8 cellular contexts compared by ENCODE assay signal in genomic region chr21:37862536-37862935, GRCh38. TPM values are rescaled to one million over a fixed set of nuclear protein-coding genes. Genes with fewer than 3 reads are reported as not detected.
DNase-seq lines count a peak whose midpoint lies in the region; ATAC-seq, FAIRE-seq and TF ChIP-seq lines count a peak whose summit lies in the region.

No MANE protein-coding gene starts in this region.

- H2BK15ac ChIP-seq in IMR-90 (ENCODE audit: low read depth, low read length) = peak overlapping the region; percentile 72; the same call in 2 of the 3 replicates

- H3K4ac ChIP-seq in IMR-90 (ENCODE audit: low read depth, low read length) = peak overlapping the region; percentile 61

- no peak overlapping the region for H3K27ac Mint-ChIP-seq in activated CD4-positive, alpha-beta memory T cell treated with anti-CD3 and anti-CD28 coated beads for 36 hours

- no peak for TF ChIP-seq RAD21 in IMR-90 (IDR thresholded peaks at IDR 0.05; ENCODE audit: low read length)

- H3K4me3 ChIP-seq in GM12865 (ENCODE audit: low read depth, low read length) (no peak overlapping the region), IMR-90 (ENCODE audit: insufficient read depth, low read depth, low read length) (no peak overlapping the region), ovary (no peak overlapping the region)

- no peak for TF ChIP-seq CTCF in GM12865 (IDR thresholded peaks at IDR 0.05; ENCODE audit: insufficient read depth, low read depth, low read length, missing control alignments)
- no peak for TF ChIP-seq CTCF in IMR-90 (conservative IDR thresholded peaks at IDR 0.05; ENCODE audit: low read depth, low read length)
- no peak for TF ChIP-seq CTCF in D721Med (IDR thresholded peaks at IDR 0.05; ENCODE audit: insufficient read depth, missing control alignments)
- no peak for TF ChIP-seq CTCF in ovary (IDR thresholded peaks at IDR 0.05)

- H3K4me3 Mint-ChIP-seq in activated CD4-positive, alpha-beta memory T cell treated with anti-CD3 and anti-CD28 coated beads for 36 hours = no peak overlapping the region

- no TSS peak for BruUV-seq in IMR-90 (replicated peaks; lab: Mats Ljungman, UMichigan)

- H2BK5ac ChIP-seq in IMR-90 (ENCODE audit: low read depth, low read length, poor library complexity, severe bottlenecking) = no peak overlapping the region

- peak overlapping the region; percentile 57; the same call in 1 of the 2 replicates for H4K5ac ChIP-seq in IMR-90 (ENCODE audit: low read depth, low read length)

- H3K27ac ChIP-seq in IMR-90 (ENCODE audit: insufficient read depth, low read length) (no peak overlapping the region), ovary (no peak overlapping the region)

- peaks cover 7% of the 10 kb centered on the region for H3K27me3 Mint-ChIP-seq in activated CD4-positive, alpha-beta memory T cell treated with anti-CD3 and anti-CD28 coated beads for 36 hours

- H2AFZ ChIP-seq in IMR-90 (replicated peaks; ENCODE audit: low read length, poor library complexity) = peak overlapping the region; percentile 82

- H3K36me3 Mint-ChIP-seq in activated CD4-positive, alpha-beta memory T cell treated with anti-CD3 and anti-CD28 coated beads for 36 hours = no peaks in the 10 kb centered on the region

- H3K56ac ChIP-seq in IMR-90 (ENCODE audit: extremely low read depth, insufficient read depth, low read length) = no peak overlapping the region

- DNase-seq in GM12865 (ENCODE audit: low read depth) (peak; percentile 35), IMR-90 (peak; percentile 66), SK-N-DZ (ENCODE audit: low spot score) (peak; percentile 39), D721Med (ENCODE audit: insufficient read length, low spot score) (no peak), ovary (no peak)
- DNase-seq in activated CD4-positive, alpha-beta memory T cell treated with anti-CD3 and anti-CD28 coated beads for 36 hours = no peak

- peak overlapping the region; percentile 18 for H3K4me2 ChIP-seq in IMR-90 (ENCODE audit: low read depth, low read length)

- H3K9ac ChIP-seq in IMR-90 (ENCODE audit: low read depth, low read length) = no peak overlapping the region

- peak overlapping the region; percentile 69 for H2BK120ac ChIP-seq in IMR-90 (ENCODE audit: low read depth, low read length)

- H3K9me1 ChIP-seq in IMR-90 (ENCODE audit: insufficient read depth, low read length) = peaks cover 3% of the 10 kb centered on the region; the same call in 1 of the 2 replicates

- peak overlapping the region; percentile 81 for H2BK20ac ChIP-seq in IMR-90 (ENCODE audit: low read depth, low read length)

- H3K9me3 ChIP-seq in IMR-90 (ENCODE audit: control insufficient read depth, insufficient read depth, low read length) (no peaks in the 10 kb centered on the region), ovary (no peaks in the 10 kb centered on the region)

- POLR2A ChIA-PET in IMR-90 (lab: Charles Lee; ENCODE audit: unreplicated experiment) = no interaction called here
- POLR2A ChIA-PET in activated CD4-positive, alpha-beta memory T cell treated with anti-CD3 and anti-CD28 coated beads for 36 hours (lab: Charles Lee) = no interaction called here

- H3K18ac ChIP-seq in IMR-90 (ENCODE audit: low read depth, low read length) = peak overlapping the region; percentile 58; the same call in 1 of the 2 replicates

- H3K4me1 Mint-ChIP-seq in activated CD4-positive, alpha-beta memory T cell treated with anti-CD3 and anti-CD28 coated beads for 36 hours (ENCODE audit: low read depth) = no peaks in the 10 kb centered on the region

- CTCF ChIA-PET in IMR-90 (lab: Yijun Ruan, JAX) = no interaction called here
- CTCF ChIA-PET in activated CD4-positive, alpha-beta memory T cell treated with anti-CD3 and anti-CD28 coated beads for 36 hours (lab: Charles Lee) = interaction anchor here (0.6 kb wide), 1 partner anchor 9 kb away, joined by 4 read pairs; no protein-coding TSS in a partner anchor

- dilution Hi-C loops in IMR-90 (cut with HindIII; ENCODE audit: low sequenced_read_pairs, unreplicated experiment) = no loop called here

- no peak overlapping the region for H2AK9ac ChIP-seq in IMR-90 (replicated peaks; ENCODE audit: low read depth, low read length, poor library complexity)

- H3K36me3 ChIP-seq in IMR-90 (ENCODE audit: control insufficient read depth, insufficient read depth, low read length) = no peaks in the 10 kb centered on the region
- H3K36me3 ChIP-seq in ovary = no peaks in the 10 kb centered on the region

- H3K27me3 ChIP-seq in IMR-90 (ENCODE audit: control insufficient read depth, insufficient read depth, low read length) (no peaks in the 10 kb centered on the region), ovary (no peaks in the 10 kb centered on the region)

- peak; percentile 97 for FAIRE-seq in islet of Langerhans (lab: Jason Lieb, UNC)
- no peak for FAIRE-seq in D721Med (lab: Jason Lieb, UNC)

- peaks cover 5% of the 10 kb centered on the region for H3K4me1 ChIP-seq in IMR-90 (ENCODE audit: control insufficient read depth, insufficient read depth, low read length)
- no peaks in the 10 kb centered on the region for H3K4me1 ChIP-seq in ovary (ENCODE audit: insufficient read depth)

- no peak for TF ChIP-seq EP300 in ovary (IDR thresholded peaks at IDR 0.05)

- in situ Hi-C loops in IMR-90 (cut with MboI; ENCODE audit: low sequenced_read_pairs) = no loop called here

- WGBS in IMR-90 (ENCODE audit: extremely low coverage in 2 of 2, insufficient read length in 1 of 2), 2 experiments = 0% methylated on average over 1 of the region's 2 CpGs; no CpG with 5 or more reads in 1 of the 2 experiments
- WGBS in ovary, 3 donors = 4 to 29% (median 15%) methylated on average over 2 of the region's 2 CpGs

- no peak overlapping the region for H4K91ac ChIP-seq in IMR-90 (ENCODE audit: insufficient read depth, low read depth, low read length)

- H4K20me1 ChIP-seq in IMR-90 (ENCODE audit: insufficient read depth, low read length) = no peaks in the 10 kb centered on the region

- TF ChIP-seq POLR2A in IMR-90 (IDR thresholded peaks at IDR 0.05; ENCODE audit: low read depth, low read length) (no peak), ovary (IDR thresholded peaks at IDR 0.05) (no peak)

- no peaks in the 10 kb centered on the region for H3K9me3 Mint-ChIP-seq in activated CD4-positive, alpha-beta memory T cell treated with anti-CD3 and anti-CD28 coated beads for 36 hours

- intact Hi-C loops in IMR-90 (cut with micrococcal nuclease) (no loop called here), ovary (cut with DNase I) (no loop called here)
- intact Hi-C loops in activated CD4-positive, alpha-beta memory T cell treated with anti-CD3 and anti-CD28 coated beads for 36 hours (cut with micrococcal nuclease) = no loop called here

- peak overlapping the region; percentile 58 to 76 for H4K8ac ChIP-seq in IMR-90 (ENCODE audit: low read depth in 2 of 2, low read length in 2 of 2)

- ATAC-seq in IMR-90 (ENCODE audit: low read depth) (peak; percentile 95), HG02610 (IDR thresholded peaks at IDR 0.05; ENCODE audit: unreplicated experiment) (no peak)

- no peaks in the 10 kb centered on the region for H3K79me1 ChIP-seq in IMR-90 (ENCODE audit: low read depth in 1 of 2, low read length in 2 of 2)

- H3K14ac ChIP-seq in IMR-90 (replicated peaks; ENCODE audit: low read depth, low read length) = peak overlapping the region; percentile 64

- H2AK5ac ChIP-seq in IMR-90 (ENCODE audit: low read depth, low read length) = peak overlapping the region; percentile 92; the same call in 1 of the 2 replicates

- H3K23ac ChIP-seq in IMR-90 (ENCODE audit: low read depth, low read length) = no peak overlapping the region

TF ChIP-seq in IMR-90, 13 proteins besides CTCF, POLR2A, EP300 and RAD21:
- TF ChIP-seq FOS (IDR thresholded peaks at IDR 0.05; ENCODE audit: low read depth, low read length) (no peak), MXI1 (IDR thresholded peaks at IDR 0.05; ENCODE audit: borderline replicate concordance, low read depth, low read length) (no peak), BHLHE40 (IDR thresholded peaks at IDR 0.05; ENCODE audit: low read depth, low read length) (no peak), CEBPB (IDR thresholded peaks at IDR 0.05; ENCODE audit: low read depth, low read length) (0 out of 2 replicates have a peak, but pooled peaks have one; percentile 10), MAZ (IDR thresholded peaks at IDR 0.05; ENCODE audit: borderline replicate concordance, low read depth, low read length) (no peak), RFX5 (IDR thresholded peaks at IDR 0.05; ENCODE audit: low read depth, low read length) (peak; percentile 98)

RNA-seq across cellular contexts. Expression of gene KCNJ6, which starts 53.7 kb away (rescaled TPM):
- total RNA-seq in IMR-90 (2012; rRNA removed) (under 0.01 TPM in 2 replicates), ovary (not detected)
- polyA plus RNA-seq in IMR-90 (2012; rRNA removed) (0.02 and 0.04 TPM in 2 replicates), ovary (under 1 TPM in 1 of 2 donors, not detected in 1; 0.01 TPM)
- polyA plus RNA-seq in IMR-90 (2012; cell fraction: cytosol; rRNA removed) = 0.01 TPM in 1 of 2 replicates, not detected in the other
- under 0.01 and 0.02 TPM in 2 replicates for polyA plus RNA-seq in IMR-90 (2012; cell fraction: nucleus; rRNA removed; ENCODE audit: low replicate concordance)
- polyA plus RNA-seq in SK-N-DZ (2014; cell fraction: cytosol; rRNA removed) = 0.18 and 0.45 TPM in 2 replicates
- polyA plus RNA-seq in SK-N-DZ (2014; cell fraction: nucleus; rRNA removed) = 0.27 and 0.32 TPM in 2 replicates
- not detected for total RNA-seq in activated CD4-positive, alpha-beta memory T cell treated with anti-CD3 and anti-CD28 coated beads for 36 hours

Comparison
In these comparisons a context has a peak if more than half of its experiments do, and no peak if none do; other contexts are left out.
1. DNase-seq: peak in GM12865 (single experiment), IMR-90 (single experiment) and SK-N-DZ (single experiment); none in D721Med (single experiment), activated CD4-positive, alpha-beta memory T cell treated with anti-CD3 and anti-CD28 coated beads for 36 hours (single experiment) and ovary (0 of 5).